Comparison of ENCODE assay signal across 8 cellular contexts in genomic region chr4:107931775-107932321, GRCh38. TPM values are rescaled to one million over a fixed set of nuclear protein-coding genes. Genes with fewer than 3 reads are reported as not detected.
A peak's percentile ranks its signal among the peaks of the same experiment; 100 is the strongest.
DNase-seq lines count a peak whose midpoint lies in the region; ATAC-seq and TF ChIP-seq lines count a peak whose summit lies in the region.

No MANE protein-coding gene starts in this region.

- H3K36me3 Mint-ChIP-seq in activated T-cell treated with anti-CD3 and anti-CD28 coated beads, Interleukin-2, amount 50 U/mL, for 4 hours (ENCODE audit: insufficient read depth) = peaks cover 2% of the 10 kb centered on the region

- peak; percentile 5 for ATAC-seq in HG03575 (IDR thresholded peaks at IDR 0.05; ENCODE audit: extremely low read depth, insufficient number of reproducible peaks, low FRiP score, unreplicated experiment)
- peak; percentile 27 to 40 for ATAC-seq in activated T-cell treated with anti-CD3 and anti-CD28 coated beads, Interleukin-2, amount 50 U/mL, for 4 hours

- no peak for TF ChIP-seq CTCF in fibroblast of the aortic adventitia (IDR thresholded peaks at IDR 0.05; ENCODE audit: insufficient read depth, low read length)

- peaks cover 24% of the 10 kb centered on the region for H3K4me1 Mint-ChIP-seq in activated T-cell treated with anti-CD3 and anti-CD28 coated beads, Interleukin-2, amount 50 U/mL, for 4 hours (ENCODE audit: low read depth)

- peak overlapping the region; percentile 84 for H3K4me3 Mint-ChIP-seq in activated T-cell treated with anti-CD3 and anti-CD28 coated beads, Interleukin-2, amount 50 U/mL, for 4 hours

- H3K4me3 ChIP-seq in fibroblast of the aortic adventitia (ENCODE audit: low read depth, low read length) = peak overlapping the region; percentile 94

- intact Hi-C loops in posterior cingulate gyrus (cut with DNase I) = loop anchor here (1.0 kb wide), 1 partner anchor 57 kb away; the partner anchor contains the start of gene HADH

- no peaks in the 10 kb centered on the region for H3K27me3 Mint-ChIP-seq in activated T-cell treated with anti-CD3 and anti-CD28 coated beads, Interleukin-2, amount 50 U/mL, for 4 hours (ENCODE audit: low read depth)

- H3K9me3 Mint-ChIP-seq in activated T-cell treated with anti-CD3 and anti-CD28 coated beads, Interleukin-2, amount 50 U/mL, for 4 hours = no peaks in the 10 kb centered on the region

- peak; percentile 1 to 44 for DNase-seq in NCI-H2081 (lab: John Stamatoyannopoulos, UW)
- no peak for DNase-seq in NCI-H2081 treated with DMSO at 0.1 percent for 48 hours (lab: John Stamatoyannopoulos, UW)
- DNase-seq in activated T-cell treated with anti-CD3 and anti-CD28 coated beads, Interleukin-2, amount 50 U/mL, for 4 hours = peak; percentile 17
- no peak for DNase-seq in fibroblast of the aortic adventitia (ENCODE audit: low read depth)
- DNase-seq in posterior cingulate gyrus = peak in 7 of 10 donors; percentile 13 to 83 (median 38)
- no peak for DNase-seq in CD1c-positive myeloid dendritic cell (ENCODE audit: extremely low spot score)
- DNase-seq in NCI-H2029 (lab: John Stamatoyannopoulos, UW) = no peak

RNA-seq across cellular contexts. Expression of gene CYP2U1, which starts 0.5 kb away (rescaled TPM):
- 1 to 10 TPM; 1.3 to 2.2 (median 2.0) TPM for total RNA-seq in activated T-cell treated with anti-CD3 and anti-CD28 coated beads, Interleukin-2, amount 50 U/mL, for 4 hours
- 17.3 and 29.3 TPM in 2 replicates for total RNA-seq in fibroblast of the aortic adventitia (ENCODE audit: low replicate concordance)

RNA-seq across cellular contexts. Expression of gene HADH, which starts 57.8 kb away (rescaled TPM):
- total RNA-seq in activated T-cell treated with anti-CD3 and anti-CD28 coated beads, Interleukin-2, amount 50 U/mL, for 4 hours = 10 to 100 TPM; 21.1 to 26.4 (median 22.5) TPM
- 4.3 and 14.1 TPM in 2 replicates for total RNA-seq in fibroblast of the aortic adventitia (ENCODE audit: low replicate concordance)

Comparison
In these comparisons a context has a peak if more than half of its experiments do, and no peak if none do; other contexts are left out.
1. DNase-seq: peak in NCI-H2081 (2 of 2), activated T-cell treated with anti-CD3 and anti-CD28 coated beads, Interleukin-2, amount 50 U/mL, for 4 hours (single experiment) and posterior cingulate gyrus (7 of 10); none in NCI-H2081 treated with DMSO at 0.1 percent for 48 hours (single experiment), fibroblast of the aortic adventitia (single experiment), CD1c-positive myeloid dendritic cell (single experiment) and NCI-H2029 (single experiment).